ENCODE assay signal across 1 cellular context in genomic region chr20:49291200-49291599, GRCh38.
TF ChIP-seq lines count a peak whose summit lies in the region.

No MANE protein-coding gene starts in this region.

TF ChIP-seq in K562, 482 proteins besides CTCF, POLR2A, EP300 and RAD21 (continued from another document):
- TF ChIP-seq CGGBP1 (CRISPR knock-in tag; IDR thresholded peaks at IDR 0.05) (no peak), SRSF9 (IDR thresholded peaks at IDR 0.05; ENCODE audit: borderline replicate concordance, low read depth, low read length) (no peak), EP400 (IDR thresholded peaks at IDR 0.05) (no peak), MEF2D (tag; conservative IDR thresholded peaks at IDR 0.05; ENCODE audit: low read depth) (no peak), NCOR1 (IDR thresholded peaks at IDR 0.05) (no peak), MEIS2 (IDR thresholded peaks at IDR 0.05; ENCODE audit: partially characterized antibody) (no peak), NKRF (IDR thresholded peaks at IDR 0.05; ENCODE audit: borderline replicate concordance) (no peak), SNIP1 (IDR thresholded peaks at IDR 0.05; ENCODE audit: low read depth) (no peak), MXD1 (CRISPR knock-in tag; IDR thresholded peaks at IDR 0.05; ENCODE audit: borderline replicate concordance, poor library complexity, severe bottlenecking) (no peak), FOXJ3 (CRISPR knock-in tag; IDR thresholded peaks at IDR 0.05) (no peak), NR4A1 (CRISPR knock-in tag; IDR thresholded peaks at IDR 0.05) (no peak), NR4A1 (tag; IDR thresholded peaks at IDR 0.05) (no peak), ZNF407 (IDR thresholded peaks at IDR 0.05; ENCODE audit: low read depth) (no peak)
